Comparison of ENCODE assay signal across 10 cellular contexts in genomic region chr7:91949221-91950009, GRCh38. TPM values are rescaled to one million over a fixed set of nuclear protein-coding genes. Genes with fewer than 3 reads are reported as not detected.
A peak's percentile ranks its signal among the peaks of the same experiment; 100 is the strongest.
DNase-seq lines count a peak whose midpoint lies in the region; ATAC-seq, FAIRE-seq and TF ChIP-seq lines count a peak whose summit lies in the region.
"Had no signal": no experiment of that assay in that cellular context is flagged by ENCODE, and none has a peak within 500 bp of the region (broad histone marks: within the 10 kb centered on the region; RNA-seq: fewer than 3 reads in every experiment).

No MANE protein-coding gene starts in this region.

- no peaks in the 10 kb centered on the region for H3K27me3 ChIP-seq in H7 (ENCODE audit: control insufficient read depth, insufficient read depth, low read length)

- peaks cover 0 to 2% of the 10 kb centered on the region in 2 donors for H3K4me1 ChIP-seq in kidney (ENCODE audit: control insufficient read depth in 1 of 2, insufficient read depth in 1 of 2, low read depth in 1 of 2, low read length in 2 of 2)

- peak; percentile 14 for FAIRE-seq in GM12892 (lab: Jason Lieb, UNC)
- FAIRE-seq in kidney (lab: Jason Lieb, UNC): no peak

- TF ChIP-seq CTCF in fibroblast of the aortic adventitia (IDR thresholded peaks at IDR 0.05; ENCODE audit: insufficient read depth, low read length): no peak
- no peak for TF ChIP-seq CTCF in kidney (IDR thresholded peaks at IDR 0.05; ENCODE audit: borderline replicate concordance, extremely low read depth, insufficient read depth)

- H3K36me3 ChIP-seq in H7 (replicated peaks; ENCODE audit: control insufficient read depth, insufficient read depth, low read length): no peaks in the 10 kb centered on the region
- H3K36me3 ChIP-seq in kidney (ENCODE audit: control insufficient read depth in 1 of 2, insufficient read depth in 2 of 2, low read length in 2 of 2): no peaks in the 10 kb centered on the region

- H3K4me3 ChIP-seq in fibroblast of the aortic adventitia (ENCODE audit: low read depth, low read length) (no peak overlapping the region), H7 (ENCODE audit: insufficient read depth, low read depth, low read length) (no peak overlapping the region), kidney (ENCODE audit: low read length in 2 of 2) (no peak overlapping the region)

- H3K27ac ChIP-seq in kidney (ENCODE audit: low read depth in 2 of 2, low read length in 2 of 2): no peak overlapping the region

- no peaks in the 10 kb centered on the region for H3K9me3 ChIP-seq in kidney (ENCODE audit: control insufficient read depth in 1 of 2, low read length in 2 of 2)

- no peak overlapping the region for H3K9ac ChIP-seq in kidney (ENCODE audit: low read length in 2 of 2)

- ATAC-seq in GM21723 (IDR thresholded peaks at IDR 0.05; ENCODE audit: unreplicated experiment): peak; percentile 50
- ATAC-seq: HCT116 had no signal

- TF ChIP-seq POLR2A in GM12892 (IDR thresholded peaks at IDR 0.05; ENCODE audit: low read depth, low read length): no peak

- no peak for DNase-seq in GM12892 (ENCODE audit: insufficient read length)
- DNase-seq in HT1080 (ENCODE audit: low read depth): peak; percentile 30
- DNase-seq in fibroblast of the aortic adventitia (ENCODE audit: low read depth): peak; percentile 21
- DNase-seq in H7: no peak
- DNase-seq in kidney: no peak
- no peak for DNase-seq in cerebellar cortex (ENCODE audit: low spot score)
- DNase-seq in epidermal melanocyte (ENCODE audit: insufficient read length, low spot score): no peak
- DNase-seq: NCI-H1436 had no signal

- intact Hi-C loops in kidney (cut with DNase I): no loop called here

RNA-seq across cellular contexts. Expression of gene AKAP9, which starts 8.8 kb away (rescaled TPM):
- 26.4 TPM for polyA plus RNA-seq in GM12892 (2012; ENCODE audit: missing spikeins)
- total RNA-seq in HT1080 (2014; rRNA removed; shearing (Covaris generic)): 13.1 and 14.8 TPM in 2 replicates
- polyA plus RNA-seq in HT1080 (2015; cell fraction: cytosol; rRNA removed): 4.4 and 6.6 TPM in 2 replicates
- polyA plus RNA-seq in HT1080 (2015; cell fraction: nucleus; rRNA removed): 54.3 and 55.6 TPM in 2 replicates
- total RNA-seq in fibroblast of the aortic adventitia (ENCODE audit: low replicate concordance): 53.3 and 55.0 TPM in 2 replicates
- total RNA-seq in H7 (2014; rRNA removed; shearing (Covaris generic)): 9.5 and 16.3 TPM in 2 replicates
- 66.8 TPM for total RNA-seq in kidney
- polyA plus RNA-seq in kidney (ENCODE audit: insufficient read depth, low read depth, low replicate concordance): 18.5 TPM

Comparison
In these comparisons a context has a peak if more than half of its experiments do, and no peak if none do; other contexts are left out.
1. DNase-seq: peak in HT1080 (single experiment) and fibroblast of the aortic adventitia (single experiment); none in GM12892 (single experiment), H7 (single experiment), kidney (single experiment), cerebellar cortex (single experiment) and epidermal melanocyte (single experiment).